8 cellular contexts compared by ENCODE assay signal in the genomic region with DNA sequence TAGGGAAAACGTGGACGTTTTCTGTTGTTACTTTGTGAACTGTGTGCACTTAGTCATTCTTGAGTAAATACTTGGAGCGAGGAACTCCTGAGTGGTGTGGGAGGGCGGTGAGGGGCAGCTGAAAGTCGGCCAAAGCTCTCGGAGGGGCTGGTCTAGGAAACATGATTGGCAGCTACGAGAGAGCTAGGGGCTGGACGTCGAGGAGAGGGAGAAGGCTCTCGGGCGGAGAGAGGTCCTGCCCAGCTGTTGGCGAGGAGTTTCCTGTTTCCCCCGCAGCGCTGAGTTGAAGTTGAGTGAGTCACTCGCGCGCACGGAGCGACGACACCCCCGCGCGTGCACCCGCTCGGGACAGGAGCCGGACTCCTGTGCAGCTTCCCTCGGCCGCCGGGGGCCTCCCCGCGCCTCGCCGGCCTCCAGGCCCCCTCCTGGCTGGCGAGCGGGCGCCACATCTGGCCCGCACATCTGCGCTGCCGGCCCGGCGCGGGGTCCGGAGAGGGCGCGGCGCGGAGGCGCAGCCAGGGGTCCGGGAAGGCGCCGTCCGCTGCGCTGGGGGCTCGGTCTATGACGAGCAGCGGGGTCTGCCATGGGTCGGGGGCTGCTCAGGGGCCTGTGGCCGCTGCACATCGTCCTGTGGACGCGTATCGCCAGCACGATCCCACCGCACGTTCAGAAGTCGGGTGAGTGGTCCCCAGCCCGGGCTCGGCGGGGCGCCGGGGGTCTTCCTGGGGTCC. TPM values are rescaled to one million over a fixed set of nuclear protein-coding genes. Genes with fewer than 3 reads are reported as not detected.
DNase-seq lines count a peak whose midpoint lies in the region; ATAC-seq, FAIRE-seq and TF ChIP-seq lines count a peak whose summit lies in the region.

A gene (plus strand): TSS at position 301 of the 731 bp plus-strand sequence. CDS start 283 bp downstream, at position 584.

- H3K4me1 ChIP-seq in BLaER1 (peaks cover 68% of the 10 kb centered on the region), Panc1 (ENCODE audit: control insufficient read depth, insufficient read depth, low read length) (peaks cover 32% of the 10 kb centered on the region), muscle layer of duodenum (ENCODE audit: control insufficient read depth in 1 of 2, insufficient read depth in 2 of 2, low read length in 2 of 2) (peaks cover 9 to 14% of the 10 kb centered on the region in 2 donors)

- H3K4me2 ChIP-seq in BLaER1 = peak within 1 kb of the TSS; percentile 92

- H3K27me3 ChIP-seq in BLaER1 (no peaks in the 10 kb centered on the region), Panc1 (ENCODE audit: control insufficient read depth, insufficient read depth, low read length) (no peaks in the 10 kb centered on the region), muscle layer of duodenum (ENCODE audit: low read depth, low read length) (no peaks in the 10 kb centered on the region)

- H3K4me3 ChIP-seq in BLaER1 = peak within 1 kb of the TSS; percentile 90
- H3K4me3 ChIP-seq in Panc1 (ENCODE audit: low read depth in 2 of 2, low read length in 2 of 2) = peak within 1 kb of the TSS; percentile 78 to 96
- peak within 1 kb of the TSS; percentile 87 to 97 for H3K4me3 ChIP-seq in muscle layer of duodenum (ENCODE audit: low read depth in 1 of 2, low read length in 2 of 2)

- H3K27ac ChIP-seq in BLaER1 (peak within 1 kb of the TSS; percentile 99), Panc1 (ENCODE audit: low read length) (peak within 1 kb of the TSS; percentile 88), muscle layer of duodenum (ENCODE audit: low read length) (peak within 1 kb of the TSS; percentile 97)

- DNase-seq in GM19239 (ENCODE audit: insufficient read length, low spot score) (peak; percentile 36), Panc1 (ENCODE audit: low read depth, low spot score) (peak; percentile 86)
- DNase-seq in activated T-cell treated with anti-CD3 and anti-CD28 coated beads, Interleukin-2, amount 50 U/mL, for 24 hours = peak; percentile 90
- peak; percentile 73 for DNase-seq in stimulated activated CD8-positive, alpha-beta memory T cell treated with anti-CD3 and anti-CD28 coated beads, Interleukin-7, amount 100 ng/mL, for 24 hours (ENCODE audit: low read depth)

- 0 out of 2 replicates have a peak, but pooled peaks cover under 1% of the 10 kb centered on the region for H3K9me3 ChIP-seq in BLaER1
- no peaks in the 10 kb centered on the region for H3K9me3 ChIP-seq in Panc1 (ENCODE audit: control insufficient read depth, insufficient read depth, low read depth, low read length)
- no peaks in the 10 kb centered on the region for H3K9me3 ChIP-seq in muscle layer of duodenum (ENCODE audit: control insufficient read depth in 1 of 2, low read length in 2 of 2)

- intact Hi-C loops in Panc1 (cut with micrococcal nuclease; ENCODE audit: unreplicated experiment) = loop anchor here (5.0 to 10.0 kb wide), 2 partner anchors 264 to 492 kb away; no protein-coding TSS in a partner anchor

- H3K4me1 Mint-ChIP-seq in activated T-cell treated with anti-CD3 and anti-CD28 coated beads, Interleukin-2, amount 50 U/mL, for 24 hours (ENCODE audit: low read depth) = peaks cover 65% of the 10 kb centered on the region

- in situ Hi-C loops in Panc1 (cut with HindIII; ENCODE audit: low pct_unique_long_range_greater_than_20kb, low sequenced_read_pairs) = no loop called here

- no peaks in the 10 kb centered on the region for H3K27me3 Mint-ChIP-seq in activated T-cell treated with anti-CD3 and anti-CD28 coated beads, Interleukin-2, amount 50 U/mL, for 24 hours

- peak within 1 kb of the TSS; percentile 85 for H3K4me3 Mint-ChIP-seq in activated T-cell treated with anti-CD3 and anti-CD28 coated beads, Interleukin-2, amount 50 U/mL, for 24 hours

- peak; percentile 79 for FAIRE-seq in GM19239 (lab: Jason Lieb, UNC)

- H3K9me3 Mint-ChIP-seq in activated T-cell treated with anti-CD3 and anti-CD28 coated beads, Interleukin-2, amount 50 U/mL, for 24 hours = peaks cover 2% of the 10 kb centered on the region

- H3K9ac ChIP-seq in BLaER1 = peak within 1 kb of the TSS; percentile 99

- peaks cover 36% of the 10 kb centered on the region for H4K20me1 ChIP-seq in BLaER1

- CTCF ChIA-PET in Panc1 (lab: Charles Lee) = no interaction called here

- POLR2A ChIA-PET in Panc1 (lab: Charles Lee) = interaction anchor here (0.6 kb wide), 1 partner anchor 366 kb away, joined by 3 read pairs; no protein-coding TSS in a partner anchor

- H3K36me3 ChIP-seq in BLaER1 = peaks cover 8% of the 10 kb centered on the region
- H3K36me3 ChIP-seq in Panc1 (ENCODE audit: control insufficient read depth, insufficient read depth, low read length) = no peaks in the 10 kb centered on the region; the same call in 1 of the 2 replicates
- H3K36me3 ChIP-seq in muscle layer of duodenum (ENCODE audit: control insufficient read depth in 1 of 2, insufficient read depth in 2 of 2, low read length in 2 of 2) = no peaks in the 10 kb centered on the region

- BruUV-seq in Panc1 (replicated peaks; lab: Mats Ljungman, UMichigan) = no TSS peak

- H3K36me3 Mint-ChIP-seq in activated T-cell treated with anti-CD3 and anti-CD28 coated beads, Interleukin-2, amount 50 U/mL, for 24 hours (ENCODE audit: low read depth) = peaks cover 41% of the 10 kb centered on the region

- peak; percentile 77 for ATAC-seq in HG03442 (IDR thresholded peaks at IDR 0.05; ENCODE audit: unreplicated experiment)
- ATAC-seq in Panc1 = peak; percentile 96
- ATAC-seq in esophagus mucosa = peak; percentile 87

- peak; percentile 39; the same call in 1 of the 2 replicates for TF ChIP-seq CTCF in Panc1 (IDR thresholded peaks at IDR 0.05)

- H3K27ac Mint-ChIP-seq in activated T-cell treated with anti-CD3 and anti-CD28 coated beads, Interleukin-2, amount 50 U/mL, for 24 hours = peak within 1 kb of the TSS; percentile 97

RNA-seq across cellular contexts. Expression of the gene that starts here (rescaled TPM):
- total RNA-seq in Panc1 (2021; ENCODE audit: unreplicated experiment) (45.9 TPM), esophagus mucosa (14.6 TPM)
- polyA plus RNA-seq in Panc1 (2012; ENCODE audit: insufficient read length) = 38.8 TPM

Comparison
In these comparisons a context has a peak if more than half of its experiments do, and no peak if none do; other contexts are left out.
1. Peak in every context shown above with its lines: DNase-seq, ATAC-seq, H3K4me3 ChIP-seq and H3K27ac ChIP-seq.
2. DNase-seq: peak in every context shown above with its lines; median percentile 90 in activated T-cell treated with anti-CD3 and anti-CD28 coated beads, Interleukin-2, amount 50 U/mL, for 24 hours; 86 in Panc1; 73 in stimulated activated CD8-positive, alpha-beta memory T cell treated with anti-CD3 and anti-CD28 coated beads, Interleukin-7, amount 100 ng/mL, for 24 hours; 36 in GM19239.